ENCODE assay signal across 11 cellular contexts in the genomic region with DNA sequence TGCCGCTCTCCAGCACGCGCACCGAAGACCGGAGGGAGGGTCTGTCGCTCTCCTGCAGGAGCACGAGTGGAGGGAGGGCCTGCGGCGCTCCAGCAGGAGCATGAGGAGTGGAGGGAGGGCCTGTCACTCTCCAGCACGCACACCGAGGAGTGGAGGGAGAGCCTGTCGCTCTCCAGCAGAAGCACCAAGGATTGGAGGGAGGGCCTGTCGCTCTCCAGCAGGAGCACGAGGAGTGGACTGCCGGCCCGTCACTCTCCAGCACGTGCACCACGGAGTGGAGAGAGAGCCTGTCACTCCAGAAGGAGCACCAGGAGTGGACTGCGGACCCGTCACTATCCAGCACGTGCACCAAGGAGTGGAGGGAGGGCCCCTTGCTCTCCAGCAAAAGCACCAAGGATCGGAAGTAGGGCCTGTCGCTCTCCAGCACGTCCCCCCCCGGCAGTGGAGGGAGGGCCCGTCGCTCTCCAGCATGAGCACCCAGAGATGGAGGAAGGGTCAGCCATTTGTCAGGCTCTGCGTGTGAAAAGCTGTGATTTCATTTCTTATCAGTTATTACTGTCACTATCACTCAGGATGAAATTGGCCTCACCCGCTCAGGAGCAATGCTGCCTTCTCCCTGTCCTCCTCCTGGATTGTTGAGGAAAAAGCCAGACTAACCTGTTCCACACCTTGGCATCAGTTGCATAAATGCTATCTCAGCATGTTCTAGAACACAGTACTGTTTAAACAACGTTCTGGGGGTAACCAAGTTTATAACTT. TPM values are rescaled to one million over a fixed set of nuclear protein-coding genes. Genes with fewer than 3 reads are reported as not detected.
DNase-seq lines count a peak whose midpoint lies in the region; ATAC-seq lines count a peak whose summit lies in the region.
"Had no signal": no experiment of that assay in that cellular context is flagged by ENCODE, and none has a peak within 500 bp of the region (broad histone marks: within the 10 kb centered on the region; RNA-seq: fewer than 3 reads in every experiment).

No MANE protein-coding gene starts in this region.

- ATAC-seq in Right ventricle myocardium inferior (peak; percentile 93), HG03378 (IDR thresholded peaks at IDR 0.05; ENCODE audit: unreplicated experiment) (no peak)

- intact Hi-C loops in Right ventricle myocardium inferior (cut with DNase I) (no loop called here), cardiac septum (cut with DNase I) (no loop called here)

- peak; percentile 73 for DNase-seq in Right ventricle myocardium inferior (ENCODE audit: missing footprints)
- no peak for DNase-seq in cardiac septum (ENCODE audit: low spot score)
- peak; percentile 79 for DNase-seq in cerebellar cortex (ENCODE audit: low spot score)
- peak; percentile 84 for DNase-seq in left kidney (ENCODE audit: low read depth, low spot score)
- peak; percentile 75 for DNase-seq in ureter (ENCODE audit: low spot score)
- DNase-seq in activated CD8-positive, alpha-beta memory T cell treated with anti-CD3 and anti-CD28 coated beads, Interleukin-2, amount 50 U/mL, for 48 hours, result no peak
- DNase-seq in cortex of kidney (lab: John Stamatoyannopoulos, UW), result no peak
- DNase-seq: activated B cell treated with CpG ODN at 0.5 μM for 24 hours; NCI-H446 treated with DMSO at 0.1 percent for 48 hours; stimulated activated CD4-positive, alpha-beta T cell treated with anti-CD3 and anti-CD28 coated beads, Interleukin-2, amount 100 ng/mL, for 48 hours had no signal

RNA-seq across cellular contexts. Expression of a gene that starts 35.9 kb away (rescaled TPM):
- total RNA-seq in Right ventricle myocardium inferior (160 TPM), cardiac septum (135 TPM), ureter (42.0 TPM)

Comparison
In these comparisons a context has a peak if more than half of its experiments do, and no peak if none do; other contexts are left out.
1. DNase-seq: peak in Right ventricle myocardium inferior (single experiment), cerebellar cortex (single experiment), left kidney (single experiment) and ureter (single experiment); none in cardiac septum (single experiment), activated CD8-positive, alpha-beta memory T cell treated with anti-CD3 and anti-CD28 coated beads, Interleukin-2, amount 50 U/mL, for 48 hours (single experiment) and cortex of kidney (single experiment).